In the genomic region with DNA sequence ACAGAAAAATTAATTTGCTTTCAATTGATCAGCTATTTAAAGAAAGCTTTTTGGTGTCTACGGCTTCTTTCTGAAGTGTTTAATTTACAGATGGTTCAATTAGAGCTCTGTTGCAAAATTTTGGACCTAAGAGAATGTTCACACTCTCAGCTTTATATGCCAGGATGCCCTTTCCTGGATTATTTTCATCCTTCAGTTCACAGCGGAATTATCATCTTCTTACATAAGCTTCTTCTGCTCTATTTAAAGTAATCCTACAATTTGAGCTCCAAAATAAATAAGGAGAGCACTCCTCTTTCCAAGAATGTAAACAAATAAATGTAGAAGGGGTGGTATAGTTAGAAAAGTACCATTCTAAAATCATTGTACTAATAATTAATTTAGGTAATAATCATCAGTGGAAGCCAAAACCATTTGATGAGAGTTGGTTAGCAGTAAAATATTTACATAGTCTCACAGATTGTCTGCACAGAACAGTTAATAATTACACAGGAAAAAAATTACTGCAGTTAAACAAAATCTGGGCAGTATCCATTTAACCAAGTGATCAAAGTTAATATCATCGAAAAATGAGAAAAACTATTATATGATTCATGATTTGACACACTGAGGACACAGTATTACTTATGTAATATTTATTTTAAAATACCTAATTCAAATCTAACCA, we compare ENCODE assay signal across 24 cellular contexts.
"Had no signal": no experiment of that assay in that cellular context is flagged by ENCODE, and none has a peak within 500 bp of the region (broad histone marks: within the 10 kb centered on the region; RNA-seq: fewer than 3 reads in every experiment).

No MANE protein-coding gene starts in this region.

- FAIRE-seq: endometrium, frontal cortex, kidney had no signal

- ATAC-seq: effector memory CD8-positive, alpha-beta T cell; foreskin keratinocyte; gastroesophageal sphincter; heart left ventricle; left colon; left lung; left ventricle myocardium superior; lower lobe of right lung; mucosa of descending colon; naive thymus-derived CD8-positive, alpha-beta T cell had no signal

- DNase-seq: colonic mucosa; cortex of kidney; effector CD8-positive, alpha-beta T cell; effector memory CD8-positive, alpha-beta T cell; endodermal cell; erythroblast; foreskin keratinocyte; heart left ventricle; hypothalamus; immature natural killer cell; islet precursor cell; kidney; kidney glomerular epithelial cell; left colon; left lung; left ventricle myocardium superior; lower lobe of right lung; mesenchymal stem cell; mucosa of descending colon; naive B cell; naive thymus-derived CD8-positive, alpha-beta T cell had no signal
